Comparison of ENCODE assay signal across 8 cellular contexts in the genomic region with DNA sequence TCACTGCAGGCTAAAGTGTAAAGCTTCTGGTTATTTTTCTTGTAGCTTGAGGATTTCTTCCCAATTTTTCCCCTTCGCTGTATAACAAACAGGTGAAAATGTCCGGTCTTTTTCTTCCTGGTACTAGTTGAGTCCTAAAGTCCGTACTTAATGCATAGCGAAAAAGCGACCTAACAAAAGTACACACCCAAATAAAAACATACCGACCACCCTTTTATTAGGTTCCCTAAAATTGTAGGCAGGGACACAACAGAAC. TPM values are rescaled to one million over a fixed set of nuclear protein-coding genes. Genes with fewer than 3 reads are reported as not detected.
DNase-seq lines count a peak whose midpoint lies in the region; TF ChIP-seq lines count a peak whose summit lies in the region.

No MANE protein-coding gene starts in this region.

- H3K9me3 Mint-ChIP-seq in nephron = no peaks in the 10 kb centered on the region

- H3K4me3 ChIP-seq in BE2C (ENCODE audit: low read depth, low read length) (peak overlapping the region; percentile 91), Loucy (ENCODE audit: low read length, poor library complexity, severe bottlenecking) (peak overlapping the region; percentile 86), dorsolateral prefrontal cortex (peak overlapping the region; percentile 69 to 100 (median 96))

- intact Hi-C loops in dorsolateral prefrontal cortex (cut with DNase I) = loop anchor here (1.0 to 10.0 kb wide), 6 partner anchors 23 to 649 kb away; partner anchors contain the start of genes KTI12 (in 2 of the 2), ORC1 (in 2 of the 2), PRPF38A (in 2 of the 2) and ZFYVE9 (in 1 of the 2)

- peak overlapping the region; percentile 94 to 98 (median 96) for H3K27ac Mint-ChIP-seq in nephron

- H3K27ac ChIP-seq in dorsolateral prefrontal cortex = peak overlapping the region; percentile 44 to 97 (median 91)

- H3K4me1 ChIP-seq in BE2C (no peaks in the 10 kb centered on the region), Loucy (ENCODE audit: insufficient read depth, low read length, poor library complexity, severe bottlenecking) (peaks cover 49% of the 10 kb centered on the region)

- H3K9me3 ChIP-seq in BE2C = no peaks in the 10 kb centered on the region
- H3K9me3 ChIP-seq in Loucy (ENCODE audit: insufficient read depth, low read depth, low read length) = no peaks in the 10 kb centered on the region

- peaks cover 45% of the 10 kb centered on the region for H3K4me1 Mint-ChIP-seq in nephron

- no peaks in the 10 kb centered on the region for H3K27me3 ChIP-seq in BE2C
- no peaks in the 10 kb centered on the region for H3K27me3 ChIP-seq in Loucy (ENCODE audit: insufficient read depth, low read length, poor library complexity, severe bottlenecking)
- H3K27me3 ChIP-seq in dorsolateral prefrontal cortex = no peaks in the 10 kb centered on the region

- no peaks in the 10 kb centered on the region for H3F3A ChIP-seq in Loucy (ENCODE audit: low read depth)

- TF ChIP-seq CTCF in BE2C (IDR thresholded peaks at IDR 0.05; ENCODE audit: low read depth, low read length) (no peak), Loucy (conservative IDR thresholded peaks at IDR 0.05; ENCODE audit: low read length) (no peak), dorsolateral prefrontal cortex (IDR thresholded peaks at IDR 0.05 in 54 of 56, conservative IDR thresholded peaks at IDR 0.05 in 2 of 56; ENCODE audit: low read depth in 1 of 56, partially characterized antibody in 56 of 56) (no peak), nephron (IDR thresholded peaks at IDR 0.05; ENCODE audit: unreplicated experiment in 3 of 3) (no peak)

- peak overlapping the region; percentile 96 for H3K4me2 ChIP-seq in Loucy (ENCODE audit: low read depth, low read length, poor library complexity, severe bottlenecking)

- H3K36me3 Mint-ChIP-seq in nephron (ENCODE audit: low read depth) = peaks cover 22% of the 10 kb centered on the region

- H4K20me1 ChIP-seq in Loucy (ENCODE audit: insufficient read depth, low read length, poor library complexity, severe bottlenecking) = peaks cover 56% of the 10 kb centered on the region

- peaks cover 93% of the 10 kb centered on the region for H3K79me2 ChIP-seq in Loucy (ENCODE audit: insufficient read depth, low read length)

- H3K36me3 ChIP-seq in BE2C = peaks cover 7% of the 10 kb centered on the region
- H3K36me3 ChIP-seq in Loucy (ENCODE audit: insufficient read depth, low read length) = peaks cover 9% of the 10 kb centered on the region; the same call in 1 of the 2 replicates

- peak overlapping the region; percentile 91 for H3K9ac ChIP-seq in Loucy (ENCODE audit: low read depth, low read length, poor library complexity, severe bottlenecking)

- H3K9me2 ChIP-seq in Loucy (replicated peaks; ENCODE audit: low read depth, low read length) = no peaks in the 10 kb centered on the region

- peak overlapping the region; percentile 93 to 97 (median 97) for H3K4me3 Mint-ChIP-seq in nephron

- no peaks in the 10 kb centered on the region for H3K27me3 Mint-ChIP-seq in nephron (ENCODE audit: low read depth)

- peak overlapping the region; percentile 65 for H2AFZ ChIP-seq in Loucy (ENCODE audit: low read length)

- DNase-seq in BE2C = no peak
- no peak for DNase-seq in dorsolateral prefrontal cortex
- DNase-seq in A172 (ENCODE audit: low spot score) = no peak
- DNase-seq in DMS153 (lab: John Stamatoyannopoulos, UW) = no peak
- no peak for DNase-seq in HPDE6-E6E7 (ENCODE audit: extremely low spot score)
- DNase-seq in activated gamma-delta T cell treated with Interleukin-2 at 50 U/mL for 16 hours = no peak

RNA-seq across cellular contexts. Expression of gene BTF3L4, which starts 0.3 kb away (rescaled TPM):
- polyA plus RNA-seq in BE2C (2012; ENCODE audit: insufficient read depth, insufficient read length, low read depth) = 36.2 TPM
- 10 to 100 TPM; 27.7 to 67.7 (median 49.5) TPM for total RNA-seq in dorsolateral prefrontal cortex
- 62.7 and 72.4 TPM in 2 replicates for total RNA-seq in A172 (2014; rRNA removed; shearing (Covaris generic))

RNA-seq across cellular contexts. Expression of gene TXNDC12, which starts 0.8 kb away (rescaled TPM):
- polyA plus RNA-seq in BE2C (2012; ENCODE audit: insufficient read depth, insufficient read length, low read depth) = 91.7 TPM
- total RNA-seq in dorsolateral prefrontal cortex = 10 to 100 TPM; 18.2 to 47.5 (median 33.6) TPM
- total RNA-seq in A172 (2014; rRNA removed; shearing (Covaris generic)) = 48.3 and 50.6 TPM in 2 replicates

RNA-seq across cellular contexts. Expression of gene KTI12, which starts 22.2 kb away (rescaled TPM):
- 17.6 TPM for polyA plus RNA-seq in BE2C (2012; ENCODE audit: insufficient read depth, insufficient read length, low read depth)
- total RNA-seq in dorsolateral prefrontal cortex = 10 to 100 TPM in 2 of 120 experiments, 1 to 10 TPM in 118; 3.7 to 10.5 (median 6.4) TPM
- 6.8 and 8.2 TPM in 2 replicates for total RNA-seq in A172 (2014; rRNA removed; shearing (Covaris generic))
